Comparison of ENCODE assay signal across 8 cellular contexts in the genomic region with DNA sequence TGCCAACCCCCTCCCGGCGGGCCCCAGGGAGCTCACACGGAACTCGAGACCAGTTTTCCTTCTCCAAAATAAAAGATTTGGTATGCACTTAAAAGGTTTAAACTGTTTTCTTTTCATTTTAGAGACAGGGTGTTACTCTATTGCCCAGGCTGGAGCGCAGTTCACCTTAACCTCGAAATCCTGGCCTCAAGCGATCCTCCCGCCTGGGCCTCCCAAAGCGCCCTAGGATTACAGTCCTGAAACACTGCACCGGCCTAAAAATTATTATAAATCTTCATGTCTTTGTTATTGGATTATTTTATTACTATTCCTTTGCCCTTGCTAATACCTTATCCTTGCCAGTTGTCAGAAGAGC. TPM values are rescaled to one million over a fixed set of nuclear protein-coding genes. Genes with fewer than 3 reads are reported as not detected.
DNase-seq lines count a peak whose midpoint lies in the region; ATAC-seq and TF ChIP-seq lines count a peak whose summit lies in the region.

No MANE protein-coding gene starts in this region.

- no peak for TF ChIP-seq EP300 in esophagus muscularis mucosa (IDR thresholded peaks at IDR 0.05)

- H3K27me3 ChIP-seq in DND-41 (ENCODE audit: insufficient read depth, low read length, poor library complexity) (no peaks in the 10 kb centered on the region), esophagus muscularis mucosa (peaks cover 0 to 6% (median 0%) of the 10 kb centered on the region in 4 donors), parathyroid adenoma (ENCODE audit: control insufficient read depth, insufficient read depth, low read length) (no peaks in the 10 kb centered on the region), adrenal gland (no peaks in the 10 kb centered on the region)

- 49% methylated on average over 10 of the region's 10 CpGs for WGBS in esophagus muscularis mucosa
- 41 to 45% (median 43%) methylated on average over 10 of the region's 10 CpGs for WGBS in adrenal gland, 4 donors

- intact Hi-C loops in esophagus muscularis mucosa (cut with DNase I), result loop anchor here (5.0 to 10.0 kb wide), 3 partner anchors 84 to 519 kb away; a partner anchor contains a TSS
- intact Hi-C loops in adrenal gland (cut with DNase I), result no loop called here

- peaks cover 31% of the 10 kb centered on the region for H4K20me1 ChIP-seq in DND-41 (ENCODE audit: insufficient read depth, low read length)

- H3K4me2 ChIP-seq in DND-41 (ENCODE audit: insufficient read depth, low read length) (peak overlapping the region; percentile 85), parathyroid adenoma (ENCODE audit: low read length) (peak overlapping the region; percentile 70)

- H3K4me3 ChIP-seq in DND-41 (ENCODE audit: low read depth in 1 of 2, low read length in 2 of 2) (peak overlapping the region; percentile 61 to 82; a peak in 3 of 4 replicates), esophagus muscularis mucosa (peak overlapping the region; percentile 91 to 99 (median 95)), parathyroid adenoma (ENCODE audit: low read depth, low read length) (peak overlapping the region; percentile 42), adrenal gland (peak overlapping the region in 2 of 4 donors; percentile 14 to 99)

- H3K36me3 ChIP-seq in DND-41 (ENCODE audit: insufficient read depth, low read length), result peaks cover 32% of the 10 kb centered on the region
- no peaks in the 10 kb centered on the region for H3K36me3 ChIP-seq in esophagus muscularis mucosa
- H3K36me3 ChIP-seq in parathyroid adenoma (ENCODE audit: control insufficient read depth, insufficient read depth, low read length), result no peaks in the 10 kb centered on the region
- no peaks in the 10 kb centered on the region for H3K36me3 ChIP-seq in adrenal gland (replicated peaks in 1 of 2)

- TF ChIP-seq CTCF in DND-41 (IDR thresholded peaks at IDR 0.05; ENCODE audit: borderline replicate concordance, extremely low read depth, low read length, poor library complexity, severe bottlenecking), result no peak
- no peak for TF ChIP-seq CTCF in RWPE1 (conservative IDR thresholded peaks at IDR 0.05; ENCODE audit: low read depth)
- no peak for TF ChIP-seq CTCF in esophagus muscularis mucosa (IDR thresholded peaks at IDR 0.05)
- TF ChIP-seq CTCF in parathyroid adenoma (IDR thresholded peaks at IDR 0.05), result no peak
- no peak for TF ChIP-seq CTCF in adrenal gland (IDR thresholded peaks at IDR 0.05)

- CTCF ChIA-PET in RWPE1 (lab: Yijun Ruan, JAX), result interaction anchor here (0.6 kb wide), 1 partner anchor 234 kb away, joined by 3 read pairs; no protein-coding TSS in a partner anchor

- no peak for TF ChIP-seq POLR2A in esophagus muscularis mucosa (IDR thresholded peaks at IDR 0.05; ENCODE audit: low read depth)
- TF ChIP-seq POLR2A in adrenal gland (IDR thresholded peaks at IDR 0.05), result no peak

- no peak for DNase-seq in DND-41
- no peak for DNase-seq in RWPE1 (ENCODE audit: low spot score)
- DNase-seq in esophagus muscularis mucosa (ENCODE audit: extremely low spot score), result no peak
- DNase-seq in midbrain (lab: John Stamatoyannopoulos, UW), result no peak
- DNase-seq in cerebellum (ENCODE audit: low spot score), result no peak
- no peak for DNase-seq in adrenal gland

- H2AFZ ChIP-seq in DND-41 (ENCODE audit: low read depth, low read length) (peak overlapping the region; percentile 91), parathyroid adenoma (peak overlapping the region; percentile 27)

- H3K4me1 ChIP-seq in DND-41 (ENCODE audit: insufficient read depth, low read length) (peaks cover 47% of the 10 kb centered on the region), esophagus muscularis mucosa (peaks cover 0 to 36% (median 29%) of the 10 kb centered on the region in 4 donors), parathyroid adenoma (no peaks in the 10 kb centered on the region), adrenal gland (replicated peaks in 1 of 2) (peaks cover 0 to 12% of the 10 kb centered on the region in 2 donors)

- ATAC-seq in DND-41 (ENCODE audit: insufficient read depth, low read depth) (no peak), HG03135 (IDR thresholded peaks at IDR 0.05; ENCODE audit: unreplicated experiment) (no peak)

- H3K79me2 ChIP-seq in DND-41 (ENCODE audit: insufficient read depth, low read length), result peaks cover 48% of the 10 kb centered on the region
- H3K79me2 ChIP-seq in parathyroid adenoma, result no peaks in the 10 kb centered on the region

- H3K9ac ChIP-seq in DND-41 (ENCODE audit: low read depth, low read length), result peak overlapping the region; percentile 99
- no peak overlapping the region for H3K9ac ChIP-seq in parathyroid adenoma

- H3K27ac ChIP-seq in DND-41 (ENCODE audit: low read length), result peak overlapping the region; percentile 84
- peak overlapping the region; percentile 97 for H3K27ac ChIP-seq in RWPE1
- H3K27ac ChIP-seq in esophagus muscularis mucosa (replicated peaks in 1 of 4), result peak overlapping the region; percentile 62 to 98 (median 95)
- H3K27ac ChIP-seq in parathyroid adenoma, result no peak overlapping the region
- peak overlapping the region in 2 of 5 donors; percentile 17 to 91 for H3K27ac ChIP-seq in adrenal gland

- POLR2A ChIA-PET in RWPE1 (lab: Yijun Ruan, JAX; ENCODE audit: low non-redundant PET), result interaction anchor here (0.6 to 1.1 kb wide), 2 partner anchors 167 to 512 kb away, joined by 3 read pairs; no protein-coding TSS in a partner anchor

- H3K9me3 ChIP-seq in DND-41 (ENCODE audit: insufficient read depth, low read length, severe bottlenecking) (no peaks in the 10 kb centered on the region), esophagus muscularis mucosa (no peaks in the 10 kb centered on the region), parathyroid adenoma (ENCODE audit: control insufficient read depth, low read length) (no peaks in the 10 kb centered on the region), adrenal gland (replicated peaks in 1 of 3) (no peaks in the 10 kb centered on the region)

RNA-seq across cellular contexts. Expression of a gene that starts 0.6 kb away (rescaled TPM):
- 10 to 100 TPM; 15.0 to 28.8 (median 21.6) TPM for total RNA-seq in esophagus muscularis mucosa
- 32.0 TPM for total RNA-seq in cerebellum
- total RNA-seq in adrenal gland, result 10 to 100 TPM in 3 of 8 donors, 1 to 10 TPM in 5; 2.2 to 87.6 (median 6.2) TPM
- polyA plus RNA-seq in adrenal gland, result 10 to 100 TPM in 1 of 3 donors, 1 to 10 TPM in 2; 2.8 to 48.5 (median 3.1) TPM
